Comparison of ENCODE assay signal across 8 cellular contexts in the genomic region with DNA sequence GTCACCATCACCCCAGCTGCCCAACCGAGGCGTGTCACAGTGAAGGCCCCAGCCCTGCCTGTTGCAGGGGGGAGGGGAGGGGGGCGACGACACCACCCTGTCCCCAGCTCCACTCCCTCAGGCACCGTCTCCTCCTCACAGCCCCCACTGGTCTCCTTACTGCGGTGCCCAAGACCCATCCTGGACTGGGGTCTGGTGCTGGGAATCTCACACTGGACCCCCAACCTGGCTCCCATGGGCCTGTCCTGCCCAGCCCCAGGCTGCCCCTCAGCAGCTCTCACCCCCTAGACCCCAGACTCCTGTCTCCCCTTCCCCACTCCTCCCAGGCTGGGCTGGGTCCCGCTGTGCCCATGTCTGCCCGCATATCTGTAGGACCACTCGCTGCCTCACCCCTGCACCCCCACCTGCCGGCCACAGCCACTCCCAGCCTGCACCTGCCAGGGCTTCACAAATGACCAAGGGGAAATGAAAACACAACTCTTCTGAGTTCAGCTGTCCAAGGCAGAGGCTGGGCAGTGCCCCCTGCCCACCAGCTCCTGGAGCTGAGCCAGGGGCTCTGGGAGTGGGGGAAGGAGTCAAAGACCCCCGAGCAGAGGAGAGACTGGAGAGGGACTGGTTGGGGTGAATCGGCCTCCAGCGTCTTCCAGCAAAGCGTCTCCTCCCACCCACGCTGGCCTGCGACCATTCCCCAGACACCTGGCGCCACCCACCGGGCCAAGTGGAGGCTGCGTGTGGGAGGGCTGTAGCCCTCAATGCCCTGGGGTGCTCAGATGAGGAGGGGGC. TPM values are rescaled to one million over a fixed set of nuclear protein-coding genes. Genes with fewer than 3 reads are reported as not detected.
DNase-seq lines count a peak whose midpoint lies in the region; ATAC-seq and TF ChIP-seq lines count a peak whose summit lies in the region.

No MANE protein-coding gene starts in this region.

- intact Hi-C loops in CD4-positive, alpha-beta T cell (cut with DNase I, micrococcal nuclease), result loop anchor here in 1 of 2 experiments (5.0 kb wide), 1 partner anchor 83 kb away; the partner anchor contains the start of gene NOTCH1
- intact Hi-C loops in body of pancreas (cut with DNase I), result loop anchor here (2.0 to 5.0 kb wide), 2 partner anchors 88 to 139 kb away; no protein-coding TSS in a partner anchor

- no peak for TF ChIP-seq POLR2A in body of pancreas (IDR thresholded peaks at IDR 0.05)

- no peak overlapping the region for H3K4me3 ChIP-seq in body of pancreas

- H3K4me1 ChIP-seq in body of pancreas, result peaks cover 54% of the 10 kb centered on the region

- no peak overlapping the region for H3K4me3 Mint-ChIP-seq in CD4-positive, alpha-beta T cell

- TF ChIP-seq CTCF in CD4-positive, alpha-beta T cell (IDR thresholded peaks at IDR 0.05), result peak; percentile 47
- peak; percentile 43 to 77 (median 65) for TF ChIP-seq CTCF in body of pancreas (IDR thresholded peaks at IDR 0.05)

- H3K9me3 ChIP-seq in CD4-positive, alpha-beta T cell (ENCODE audit: control insufficient read depth, low read length), result no peaks in the 10 kb centered on the region
- H3K9me3 ChIP-seq in body of pancreas, result no peaks in the 10 kb centered on the region

- POLR2A ChIA-PET in CD4-positive, alpha-beta T cell (lab: Charles Lee), result no interaction called here

- no peaks in the 10 kb centered on the region for H3K27me3 Mint-ChIP-seq in CD4-positive, alpha-beta T cell

- CTCF ChIA-PET in CD4-positive, alpha-beta T cell (lab: Charles Lee), result interaction anchor here (0.9 kb wide), 1 partner anchor 145 kb away, joined by 4 read pairs; no protein-coding TSS in a partner anchor

- in situ Hi-C loops in KBM-7 (cut with MboI; ENCODE audit: low pct_unique_long_range_greater_than_20kb, low sequenced_read_pairs), result loop anchor here (10.0 kb wide), 1 partner anchor 125 kb away; no protein-coding TSS in a partner anchor

- H3K27ac Mint-ChIP-seq in CD4-positive, alpha-beta T cell, result no peak overlapping the region

- no peaks in the 10 kb centered on the region for H3K27me3 ChIP-seq in CD4-positive, alpha-beta T cell (ENCODE audit: control insufficient read depth, insufficient read depth, low read length)
- no peaks in the 10 kb centered on the region for H3K27me3 ChIP-seq in body of pancreas

- 23 to 37% methylated on average over 13 to 18 of the region's 19 CpGs for whole genome bisulfite sequencing in body of pancreas, 2 donors

- H3K9me3 Mint-ChIP-seq in CD4-positive, alpha-beta T cell, result no peaks in the 10 kb centered on the region

- no peak overlapping the region for H3K27ac ChIP-seq in CD4-positive, alpha-beta T cell (ENCODE audit: low read depth, low read length)
- no peak overlapping the region for H3K27ac ChIP-seq in body of pancreas

- ATAC-seq in CD4-positive, alpha-beta T cell (ENCODE audit: poor library complexity), result peak; percentile 64
- ATAC-seq in body of pancreas (peak; percentile 33), GM18907 (IDR thresholded peaks at IDR 0.05; ENCODE audit: unreplicated experiment) (no peak), HG02588 (IDR thresholded peaks at IDR 0.05; ENCODE audit: unreplicated experiment) (no peak)

- no peaks in the 10 kb centered on the region for H3K36me3 ChIP-seq in body of pancreas (replicated peaks in 1 of 2; ENCODE audit: insufficient read depth in 1 of 2, low read depth in 2 of 2)

- peak; percentile 40 to 73 (median 52) for DNase-seq in CD4-positive, alpha-beta T cell
- DNase-seq in KBM-7 (peak; percentile 76), T-helper 2 cell (peak; percentile 25 to 56 (median 31)), body of pancreas (peak; percentile 66 to 75 (median 70)), kidney tubule cell (ENCODE audit: low spot score) (peak; percentile 45)
- peak; percentile 32 for DNase-seq in stimulated activated CD8-positive, alpha-beta memory T cell treated with anti-CD3 and anti-CD28 coated beads, Interleukin-15, amount 100 ng/mL, for 1 hour (ENCODE audit: low read depth)

- no peaks in the 10 kb centered on the region for H3K4me1 Mint-ChIP-seq in CD4-positive, alpha-beta T cell (ENCODE audit: low read depth)

- H3K36me3 Mint-ChIP-seq in CD4-positive, alpha-beta T cell (ENCODE audit: low read depth), result no peaks in the 10 kb centered on the region

RNA-seq across cellular contexts. Expression of gene EGFL7, which starts 32.6 kb away (rescaled TPM):
- not detected for total RNA-seq in CD4-positive, alpha-beta T cell
- total RNA-seq in body of pancreas, result 10 to 100 TPM; 14.8 to 47.0 TPM

RNA-seq across cellular contexts. Expression of gene AGPAT2, which starts 57.2 kb away (rescaled TPM):
- total RNA-seq in CD4-positive, alpha-beta T cell, result 1 to 10 TPM; 3.6 to 4.0 TPM
- total RNA-seq in body of pancreas, result 100 to 1,000 TPM in 1 of 2 donors, 10 to 100 TPM in 1; 94.2 to 275 TPM

Comparison
In these comparisons a context has a peak if more than half of its experiments do, and no peak if none do; other contexts are left out.
1. ATAC-seq: peak in CD4-positive, alpha-beta T cell (single experiment) and body of pancreas (single experiment); none in GM18907 (single experiment) and HG02588 (single experiment).
2. RNA of gene EGFL7, which starts 32.6 kb away (total RNA-seq): 14.8 to 47.0 TPM in body of pancreas; not detected in CD4-positive, alpha-beta T cell; every median in the first group is over 10 times any median in the second.
3. RNA of gene AGPAT2, which starts 57.2 kb away (total RNA-seq): 94.2 to 275 TPM in body of pancreas; 3.6 to 4.0 TPM in CD4-positive, alpha-beta T cell; every median in the first group is over 10 times any median in the second.
4. Peak in every context shown above with its lines, with median percentiles within 50 percentile points of each other: DNase-seq.